In genomic region chr20:32638848-32639247, GRCh38 we compare ENCODE assay signal across 18 cellular contexts. TPM values are rescaled to one million over a fixed set of nuclear protein-coding genes. Genes with fewer than 3 reads are reported as not detected.
A peak's percentile ranks its signal among the peaks of the same experiment; 100 is the strongest.
DNase-seq lines count a peak whose midpoint lies in the region; ATAC-seq and TF ChIP-seq lines count a peak whose summit lies in the region.
"Had no signal": no experiment of that assay in that cellular context is flagged by ENCODE, and none has a peak within 500 bp of the region (broad histone marks: within the 10 kb centered on the region; RNA-seq: fewer than 3 reads in every experiment).

No MANE protein-coding gene starts in this region.

- TF ChIP-seq CTCF in fibroblast of pulmonary artery (IDR thresholded peaks at IDR 0.05; ENCODE audit: low read length, missing control alignments) (peak; percentile 4), type B pancreatic cell (conservative IDR thresholded peaks at IDR 0.05) (peak; percentile 42), endothelial cell (IDR thresholded peaks at IDR 0.05; ENCODE audit: unreplicated experiment) (no peak)

- no peak overlapping the region for H3K27ac Mint-ChIP-seq in type B pancreatic cell
- no peak overlapping the region for H3K27ac Mint-ChIP-seq in endothelial cell (ENCODE audit: unreplicated experiment)
- H3K27ac Mint-ChIP-seq: activated T-helper 2 cell treated with anti-CD3 and anti-CD28 coated beads, Interferon-gamma antibody, Interleukin-2, Interleukin-4, amounts not matched to agents 10 μg/mL and 5 μg/mL and 100 μg/mL, durations not matched to agents 14 hours and 24 hours and 36 hours; stimulated activated naive B cell treated with anti-CD40 and anti-IgM and Interleukin-4, amounts not matched to agents 10 μg/mL and 1 μg/mL and 100 μg/mL, for 72 hours; T-helper 2 cell treated with Interferon-gamma antibody and Interleukin-4, amounts not matched to agents 5 μg/mL and 100 μg/mL, for 36 hours had no signal

- peak; percentile 77 for ATAC-seq in Right ventricle myocardium superior (ENCODE audit: poor library complexity)
- ATAC-seq: stimulated activated naive B cell treated with anti-CD40 and anti-IgM and Interleukin-4, amounts not matched to agents 10 μg/mL and 1 μg/mL and 100 μg/mL, for 72 hours had no signal

- H3K4me1 Mint-ChIP-seq in type B pancreatic cell (ENCODE audit: unreplicated experiment) (peaks cover 40% of the 10 kb centered on the region), endothelial cell (ENCODE audit: unreplicated experiment) (peaks cover 2% of the 10 kb centered on the region)
- H3K4me1 Mint-ChIP-seq: stimulated activated naive B cell treated with anti-CD40 and anti-IgM and Interleukin-4, amounts not matched to agents 10 μg/mL and 1 μg/mL and 100 μg/mL, for 72 hours had no signal

- H3K4me3 Mint-ChIP-seq in type B pancreatic cell (no peak overlapping the region), endothelial cell (ENCODE audit: unreplicated experiment) (no peak overlapping the region)
- H3K4me3 Mint-ChIP-seq: stimulated activated naive B cell treated with anti-CD40 and anti-IgM and Interleukin-4, amounts not matched to agents 10 μg/mL and 1 μg/mL and 100 μg/mL, for 72 hours; T-helper 2 cell treated with Interferon-gamma antibody and Interleukin-4, amounts not matched to agents 5 μg/mL and 100 μg/mL, for 36 hours had no signal

- no peaks in the 10 kb centered on the region for H3K36me3 Mint-ChIP-seq in type B pancreatic cell
- H3K36me3 Mint-ChIP-seq in endothelial cell (ENCODE audit: low read depth, unreplicated experiment): no peaks in the 10 kb centered on the region
- H3K36me3 Mint-ChIP-seq: stimulated activated naive B cell treated with anti-CD40 and anti-IgM and Interleukin-4, amounts not matched to agents 10 μg/mL and 1 μg/mL and 100 μg/mL, for 72 hours had no signal

- H3K4me1 ChIP-seq in SJSA1 (replicated peaks): peaks cover 57% of the 10 kb centered on the region
- H3K4me1 ChIP-seq: HAP-1 had no signal

- no peaks in the 10 kb centered on the region for H3K27me3 ChIP-seq in SJSA1 (replicated peaks)

- no peaks in the 10 kb centered on the region for H3K9me3 Mint-ChIP-seq in type B pancreatic cell
- no peaks in the 10 kb centered on the region for H3K9me3 Mint-ChIP-seq in endothelial cell (ENCODE audit: unreplicated experiment)
- H3K9me3 Mint-ChIP-seq: activated T-helper 2 cell treated with anti-CD3 and anti-CD28 coated beads, Interferon-gamma antibody, Interleukin-2, Interleukin-4, amounts not matched to agents 10 μg/mL and 5 μg/mL and 100 μg/mL, durations not matched to agents 14 hours and 24 hours and 36 hours; stimulated activated naive B cell treated with anti-CD40 and anti-IgM and Interleukin-4, amounts not matched to agents 10 μg/mL and 1 μg/mL and 100 μg/mL, for 72 hours; T-helper 2 cell treated with Interferon-gamma antibody and Interleukin-4, amounts not matched to agents 5 μg/mL and 100 μg/mL, for 36 hours had no signal

- peak; percentile 55 for DNase-seq in Right ventricle myocardium superior
- DNase-seq in cardiac septum (ENCODE audit: low spot score): no peak
- DNase-seq in SJSA1 (ENCODE audit: low read depth in 1 of 2, low spot score in 2 of 2): peak; percentile 63 to 79
- peak; percentile 20 for DNase-seq in fibroblast of pulmonary artery (ENCODE audit: low read depth)
- no peak for DNase-seq in type B pancreatic cell (ENCODE audit: extremely low spot score, unreplicated experiment)
- no peak for DNase-seq in putamen (ENCODE audit: low spot score)
- DNase-seq in globus pallidus (ENCODE audit: low spot score): no peak
- no peak for DNase-seq in endothelial cell (ENCODE audit: low spot score)
- DNase-seq: activated CD4-positive, alpha-beta T cell treated with anti-CD3 and anti-CD28 coated beads, Interleukin-2, amount 50 U/mL, for 4 hours; mesendoderm; NCI-H2107; OCI-M1; stimulated activated CD4-positive, alpha-beta T cell treated with anti-CD3 and anti-CD28 coated beads, Interleukin-2, amount 100 ng/mL, for 24 hours; stimulated activated naive B cell treated with anti-CD40 and anti-IgM and Interleukin-4, amounts not matched to agents 10 μg/mL and 1 μg/mL and 100 μg/mL, for 72 hours had no signal

- H3K27ac ChIP-seq in SJSA1: no peak overlapping the region

- peaks cover 13% of the 10 kb centered on the region for H3K27me3 Mint-ChIP-seq in type B pancreatic cell
- peaks cover 3% of the 10 kb centered on the region for H3K27me3 Mint-ChIP-seq in endothelial cell (ENCODE audit: unreplicated experiment)

- H3K9me3 ChIP-seq in SJSA1 (replicated peaks): no peaks in the 10 kb centered on the region
- H3K9me3 ChIP-seq: HAP-1 had no signal

- no peak overlapping the region for H3K4me3 ChIP-seq in SJSA1
- H3K4me3 ChIP-seq in fibroblast of pulmonary artery (replicated peaks; ENCODE audit: low read depth, low read length): no peak overlapping the region
- H3K4me3 ChIP-seq: HAP-1 had no signal

- intact Hi-C loops in Right ventricle myocardium superior (cut with DNase I): no loop called here
- intact Hi-C loops in cardiac septum (cut with DNase I): no loop called here

- H3K36me3 ChIP-seq in SJSA1: no peaks in the 10 kb centered on the region
- H3K36me3 ChIP-seq: HAP-1 had no signal

RNA-seq across cellular contexts. Expression of gene C20orf203, which starts 34.9 kb away (rescaled TPM):
- total RNA-seq in Right ventricle myocardium superior (not detected), cardiac septum (not detected), type B pancreatic cell (ENCODE audit: low replicate concordance) (0.07 and 0.10 TPM in 2 replicates), endothelial cell (ENCODE audit: unreplicated experiment) (not detected)
- not detected in 2 replicates for total RNA-seq in SJSA1 (2014; rRNA removed; shearing (Covaris generic))
- total RNA-seq: epithelial cell of proximal tubule had no signal

RNA-seq across cellular contexts. Expression of gene NOL4L, which starts 53.7 kb away (rescaled TPM):
- 3.5 TPM for total RNA-seq in Right ventricle myocardium superior
- total RNA-seq in cardiac septum: 10.4 TPM
- total RNA-seq in SJSA1 (2014; rRNA removed; shearing (Covaris generic)): 11.4 and 13.4 TPM in 2 replicates
- total RNA-seq in type B pancreatic cell (ENCODE audit: low replicate concordance): 27.7 and 44.5 TPM in 2 replicates
- 150 TPM for total RNA-seq in endothelial cell (ENCODE audit: unreplicated experiment)

Comparison
In these comparisons a context has a peak if more than half of its experiments do, and no peak if none do; other contexts are left out.
1. DNase-seq: peak in Right ventricle myocardium superior (single experiment), SJSA1 (2 of 2) and fibroblast of pulmonary artery (single experiment); none in cardiac septum (single experiment), type B pancreatic cell (single experiment), putamen (single experiment), globus pallidus (single experiment) and endothelial cell (single experiment).